In genomic region chr12:110893956-110894355, GRCh38 we compare ENCODE assay signal across 2 cellular contexts.
TF ChIP-seq lines count a peak whose summit lies in the region.

No MANE protein-coding gene starts in this region.

TF ChIP-seq in GM23338, 12 proteins besides CTCF, POLR2A, EP300 and RAD21:
- TF ChIP-seq, protein P1, sequence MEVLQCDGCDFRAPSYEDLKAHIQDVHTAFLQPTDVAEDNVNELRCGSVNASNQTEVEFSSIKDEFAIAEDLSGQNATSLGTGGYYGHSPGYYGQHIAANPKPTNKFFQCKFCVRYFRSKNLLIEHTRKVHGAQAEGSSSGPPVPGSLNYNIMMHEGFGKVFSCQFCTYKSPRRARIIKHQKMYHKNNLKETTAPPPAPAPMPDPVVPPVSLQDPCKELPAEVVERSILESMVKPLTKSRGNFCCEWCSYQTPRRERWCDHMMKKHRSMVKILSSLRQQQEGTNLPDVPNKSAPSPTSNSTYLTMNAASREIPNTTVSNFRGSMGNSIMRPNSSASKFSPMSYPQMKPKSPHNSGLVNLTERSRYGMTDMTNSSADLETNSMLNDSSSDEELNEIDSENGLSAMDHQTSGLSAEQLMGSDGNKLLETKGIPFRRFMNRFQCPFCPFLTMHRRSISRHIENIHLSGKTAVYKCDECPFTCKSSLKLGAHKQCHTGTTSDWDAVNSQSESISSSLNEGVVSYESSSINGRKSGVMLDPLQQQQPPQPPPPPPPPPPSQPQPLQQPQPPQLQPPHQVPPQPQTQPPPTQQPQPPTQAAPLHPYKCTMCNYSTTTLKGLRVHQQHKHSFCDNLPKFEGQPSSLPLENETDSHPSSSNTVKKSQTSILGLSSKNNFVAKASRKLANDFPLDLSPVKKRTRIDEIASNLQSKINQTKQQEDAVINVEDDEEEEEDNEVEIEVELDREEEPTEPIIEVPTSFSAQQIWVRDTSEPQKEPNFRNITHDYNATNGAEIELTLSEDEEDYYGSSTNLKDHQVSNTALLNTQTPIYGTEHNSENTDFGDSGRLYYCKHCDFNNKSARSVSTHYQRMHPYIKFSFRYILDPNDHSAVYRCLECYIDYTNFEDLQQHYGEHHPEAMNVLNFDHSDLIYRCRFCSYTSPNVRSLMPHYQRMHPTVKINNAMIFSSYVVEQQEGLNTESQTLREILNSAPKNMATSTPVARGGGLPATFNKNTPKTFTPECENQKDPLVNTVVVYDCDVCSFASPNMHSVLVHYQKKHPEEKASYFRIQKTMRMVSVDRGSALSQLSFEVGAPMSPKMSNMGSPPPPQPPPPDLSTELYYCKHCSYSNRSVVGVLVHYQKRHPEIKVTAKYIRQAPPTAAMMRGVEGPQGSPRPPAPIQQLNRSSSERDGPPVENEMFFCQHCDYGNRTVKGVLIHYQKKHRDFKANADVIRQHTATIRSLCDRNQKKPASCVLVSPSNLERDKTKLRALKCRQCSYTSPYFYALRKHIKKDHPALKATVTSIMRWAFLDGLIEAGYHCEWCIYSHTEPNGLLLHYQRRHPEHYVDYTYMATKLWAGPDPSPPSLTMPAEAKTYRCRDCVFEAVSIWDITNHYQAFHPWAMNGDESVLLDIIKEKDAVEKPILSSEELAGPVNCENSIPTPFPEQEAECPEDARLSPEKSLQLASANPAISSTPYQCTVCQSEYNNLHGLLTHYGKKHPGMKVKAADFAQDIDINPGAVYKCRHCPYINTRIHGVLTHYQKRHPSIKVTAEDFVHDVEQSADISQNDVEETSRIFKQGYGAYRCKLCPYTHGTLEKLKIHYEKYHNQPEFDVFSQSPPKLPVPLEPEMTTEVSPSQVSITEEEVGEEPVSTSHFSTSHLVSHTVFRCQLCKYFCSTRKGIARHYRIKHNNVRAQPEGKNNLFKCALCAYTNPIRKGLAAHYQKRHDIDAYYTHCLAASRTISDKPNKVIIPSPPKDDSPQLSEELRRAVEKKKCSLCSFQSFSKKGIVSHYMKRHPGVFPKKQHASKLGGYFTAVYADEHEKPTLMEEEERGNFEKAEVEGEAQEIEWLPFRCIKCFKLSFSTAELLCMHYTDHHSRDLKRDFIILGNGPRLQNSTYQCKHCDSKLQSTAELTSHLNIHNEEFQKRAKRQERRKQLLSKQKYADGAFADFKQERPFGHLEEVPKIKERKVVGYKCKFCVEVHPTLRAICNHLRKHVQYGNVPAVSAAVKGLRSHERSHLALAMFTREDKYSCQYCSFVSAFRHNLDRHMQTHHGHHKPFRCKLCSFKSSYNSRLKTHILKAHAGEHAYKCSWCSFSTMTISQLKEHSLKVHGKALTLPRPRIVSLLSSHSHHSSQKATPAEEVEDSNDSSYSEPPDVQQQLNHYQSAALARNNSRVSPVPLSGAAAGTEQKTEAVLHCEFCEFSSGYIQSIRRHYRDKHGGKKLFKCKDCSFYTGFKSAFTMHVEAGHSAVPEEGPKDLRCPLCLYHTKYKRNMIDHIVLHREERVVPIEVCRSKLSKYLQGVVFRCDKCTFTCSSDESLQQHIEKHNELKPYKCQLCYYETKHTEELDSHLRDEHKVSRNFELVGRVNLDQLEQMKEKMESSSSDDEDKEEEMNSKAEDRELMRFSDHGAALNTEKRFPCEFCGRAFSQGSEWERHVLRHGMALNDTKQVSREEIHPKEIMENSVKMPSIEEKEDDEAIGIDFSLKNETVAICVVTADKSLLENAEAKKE (CRISPR knock-in tag; IDR thresholded peaks at IDR 0.05) = no peak
- TF ChIP-seq NANOG (IDR thresholded peaks at IDR 0.05; ENCODE audit: borderline replicate concordance) (no peak), POLR2AphosphoS5 (IDR thresholded peaks at IDR 0.05; ENCODE audit: low read depth) (no peak), EZH2 (IDR thresholded peaks at IDR 0.05; ENCODE audit: low read depth, unreplicated experiment) (no peak)

TF ChIP-seq in H1, 55 proteins besides CTCF, POLR2A, EP300 and RAD21:
- no peak for TF ChIP-seq TAF1 (IDR thresholded peaks at IDR 0.05; ENCODE audit: low read depth, low read length)
- TF ChIP-seq ZNF274 (IDR thresholded peaks at IDR 0.05; ENCODE audit: borderline replicate concordance, extremely low read depth, low read length) = no peak
- no peak for TF ChIP-seq SUZ12 (IDR thresholded peaks at IDR 0.05; ENCODE audit: low read length)
- TF ChIP-seq RNF2 (IDR thresholded peaks at IDR 0.05; ENCODE audit: borderline replicate concordance, low read depth, low read length, missing control alignments, poor library complexity, severe bottlenecking) = no peak
- TF ChIP-seq KDM1A (IDR thresholded peaks at IDR 0.05; ENCODE audit: borderline replicate concordance, low read length) = 0 out of 2 replicates have a peak, but pooled peaks have one; percentile 64
- TF ChIP-seq KDM4A (IDR thresholded peaks at IDR 0.05; ENCODE audit: low read depth, low read length, severe bottlenecking) = no peak
